17 cellular contexts compared by ENCODE assay signal in the genomic region with DNA sequence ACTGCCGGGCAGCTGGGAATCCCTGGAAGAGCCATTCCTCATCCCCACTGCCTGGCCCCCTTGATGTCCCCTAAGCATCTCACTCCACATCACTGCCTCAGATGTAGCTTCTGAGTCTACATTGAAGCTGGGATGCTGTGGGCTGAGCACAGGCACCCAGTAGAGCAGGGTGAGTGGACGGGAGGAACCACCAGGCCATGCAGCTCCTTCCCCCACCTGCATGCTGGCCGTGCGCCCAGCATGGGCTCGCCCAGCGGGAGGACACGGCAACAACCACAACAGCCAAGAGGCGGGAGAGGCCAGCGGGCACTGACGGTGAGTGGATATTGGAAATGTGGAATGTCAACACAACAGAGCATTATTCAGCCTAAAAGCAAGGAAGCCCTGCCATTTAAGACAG.
DNase-seq lines count a peak whose midpoint lies in the region; ATAC-seq, FAIRE-seq and TF ChIP-seq lines count a peak whose summit lies in the region.
"Had no signal": no experiment of that assay in that cellular context is flagged by ENCODE, and none has a peak within 500 bp of the region (broad histone marks: within the 10 kb centered on the region; RNA-seq: fewer than 3 reads in every experiment).

No MANE protein-coding gene starts in this region.

- no peaks in the 10 kb centered on the region for H3K36me3 ChIP-seq in pancreas

- H3K4me3 ChIP-seq in pancreas: no peak overlapping the region
- H3K4me3 ChIP-seq: dorsolateral prefrontal cortex, SK-N-MC, skin epidermis had no signal

- no peak for FAIRE-seq in pancreas (lab: Jason Lieb, UNC)
- FAIRE-seq: D721Med had no signal

- intact Hi-C loops in pancreas (cut with DNase I): no loop called here

- ATAC-seq in pancreas (peak; percentile 53 to 84 (median 72)), GM21360 (IDR thresholded peaks at IDR 0.05; ENCODE audit: unreplicated experiment) (no peak)
- ATAC-seq: activated naive CD8-positive, alpha-beta T cell treated with anti-CD3 and anti-CD28 coated beads, Interleukin-2, amount 50 U/mL, for 24 hours; activated T-helper 17 cell treated with anti-CD3 and anti-CD28 coated beads, Interleukin-2, amount 50 U/mL, for 72 hours had no signal

- no peaks in the 10 kb centered on the region for H3K4me1 ChIP-seq in pancreas

- TF ChIP-seq CTCF in pancreas (IDR thresholded peaks at IDR 0.05): no peak

- no peak overlapping the region for H3K27ac ChIP-seq in pancreas
- H3K27ac ChIP-seq: dorsolateral prefrontal cortex, SK-N-MC, skin epidermis had no signal

- no peaks in the 10 kb centered on the region for H3K9me3 ChIP-seq in pancreas

- WGBS in pancreas, 2 donors: 29 to 43% methylated on average over 10 of the region's 10 CpGs

- DNase-seq in DMS79 treated with DMSO at 0.1 percent for 48 hours (lab: John Stamatoyannopoulos, UW): peak; percentile 8
- DNase-seq in HT1080 (ENCODE audit: low read depth): peak; percentile 14
- peak; percentile 34 for DNase-seq in cerebellar cortex (ENCODE audit: low spot score)
- peak in 3 of 6 donors; percentile 36 to 58 (median 38) for DNase-seq in pancreas
- DNase-seq in T-helper 9 cell: no peak
- DNase-seq in pons (ENCODE audit: low spot score): no peak
- DNase-seq: activated CD8-positive, alpha-beta memory T cell treated with anti-CD3 and anti-CD28 coated beads for 24 hours; activated naive CD8-positive, alpha-beta T cell treated with anti-CD3 and anti-CD28 coated beads, Interleukin-2, amount 50 U/mL, for 24 hours; dorsolateral prefrontal cortex; NCI-H2081; NCI-H510A treated with DMSO at 0.1 percent for 48 hours; substantia nigra had no signal

- H3K27me3 ChIP-seq in pancreas: no peaks in the 10 kb centered on the region
- H3K27me3 ChIP-seq: dorsolateral prefrontal cortex had no signal

Comparison
In these comparisons a context has a peak if more than half of its experiments do, and no peak if none do; other contexts are left out.
1. DNase-seq: peak in DMS79 treated with DMSO at 0.1 percent for 48 hours (single experiment), HT1080 (single experiment) and cerebellar cortex (single experiment); none in T-helper 9 cell (single experiment) and pons (single experiment).